Comparison of ENCODE assay signal across 8 cellular contexts in the genomic region with DNA sequence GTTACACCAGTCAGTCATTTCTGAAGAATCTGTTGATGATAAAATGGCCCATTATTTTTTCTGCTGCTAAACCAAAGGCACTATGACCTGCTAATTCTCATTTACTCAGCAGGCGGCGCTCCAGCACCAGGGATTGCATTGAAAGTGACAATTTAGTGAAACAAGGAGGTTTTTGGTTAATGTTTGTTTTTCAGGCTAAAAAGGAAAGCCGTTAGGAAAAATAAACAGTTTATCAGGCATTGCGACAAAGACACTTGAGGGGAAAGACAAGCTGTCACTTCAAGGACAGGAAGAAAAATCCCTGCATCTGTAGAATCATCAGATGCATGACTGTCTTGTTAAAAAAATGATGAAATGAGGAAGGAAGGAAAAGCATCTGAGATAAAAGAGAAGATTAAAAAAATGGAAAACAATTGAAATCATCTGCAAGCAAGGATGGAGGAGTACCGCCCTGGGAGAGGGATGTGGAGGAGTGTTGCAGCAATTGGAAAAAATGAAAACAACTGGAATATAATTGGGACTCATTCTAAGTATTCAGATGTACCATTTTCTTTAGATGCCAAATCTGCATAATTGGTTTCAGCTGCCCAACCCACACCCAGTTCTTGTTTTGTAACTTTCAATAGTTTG.
DNase-seq lines count a peak whose midpoint lies in the region; ATAC-seq, FAIRE-seq and TF ChIP-seq lines count a peak whose summit lies in the region.

No MANE protein-coding gene starts in this region.

- TF ChIP-seq CTCF in GM10266 (IDR thresholded peaks at IDR 0.05; ENCODE audit: control insufficient read depth, insufficient read depth, low read depth, missing control alignments) = peak; percentile 98
- peak; percentile 99 for TF ChIP-seq CTCF in OCI-LY3 (IDR thresholded peaks at IDR 0.05; ENCODE audit: low read depth, low read length)

- no peak overlapping the region for H3K9ac ChIP-seq in OCI-LY3 (ENCODE audit: low read length)

- peak; percentile 53 for ATAC-seq in HG02981 (IDR thresholded peaks at IDR 0.05; ENCODE audit: unreplicated experiment)

- peak; percentile 13 for FAIRE-seq in urothelium cell line (lab: Jason Lieb, UNC)

- peaks cover 12% of the 10 kb centered on the region for H3K4me1 ChIP-seq in OCI-LY3 (ENCODE audit: low read length)

- no peaks in the 10 kb centered on the region for H3K36me3 ChIP-seq in OCI-LY3 (replicated peaks; ENCODE audit: low read depth, low read length)

- H3K4me2 ChIP-seq in OCI-LY3 (ENCODE audit: low read length) = peak overlapping the region; percentile 33

- no peaks in the 10 kb centered on the region for H3K9me3 ChIP-seq in OCI-LY3 (ENCODE audit: insufficient read depth, low read length)

- H2AFZ ChIP-seq in OCI-LY3 (ENCODE audit: low read depth, low read length) = no peak overlapping the region

- no peaks in the 10 kb centered on the region for H3K79me2 ChIP-seq in OCI-LY3 (ENCODE audit: low read length)

- no peak overlapping the region for H3K27ac ChIP-seq in OCI-LY3 (ENCODE audit: low read length)

- no peak overlapping the region for H3K4me3 ChIP-seq in OCI-LY3 (ENCODE audit: low read length)

- DNase-seq in GM10266 (ENCODE audit: extremely low spot score) (peak; percentile 45), germinal center (ENCODE audit: low spot score) (peak; percentile 31), pons (ENCODE audit: low spot score) (peak; percentile 88), urothelium cell line (ENCODE audit: low spot score) (peak; percentile 50), GM19240 (ENCODE audit: insufficient read length, low spot score) (no peak)
- peak; percentile 28 for DNase-seq in activated T-helper 9 cell treated with anti-CD3 and anti-CD28 coated beads, Interleukin-2, amount 50 U/mL, for 16 hours (ENCODE audit: low read depth)

- H4K20me1 ChIP-seq in OCI-LY3 (ENCODE audit: insufficient read depth, low read length) = no peaks in the 10 kb centered on the region

- H3K27me3 ChIP-seq in OCI-LY3 (ENCODE audit: low read depth, low read length) = peaks cover 21% of the 10 kb centered on the region
